ENCODE assay signal across 19 cellular contexts in genomic region chr14:77222546-77223225, GRCh38. TPM values are rescaled to one million over a fixed set of nuclear protein-coding genes. Genes with fewer than 3 reads are reported as not detected.
DNase-seq lines count a peak whose midpoint lies in the region; ATAC-seq and TF ChIP-seq lines count a peak whose summit lies in the region.
"Had no signal": no experiment of that assay in that cellular context is flagged by ENCODE, and none has a peak within 500 bp of the region (broad histone marks: within the 10 kb centered on the region; RNA-seq: fewer than 3 reads in every experiment).

No MANE protein-coding gene starts in this region.

- TF ChIP-seq CTCF in WTC11 (IDR thresholded peaks at IDR 0.05) (no peak), type B pancreatic cell (conservative IDR thresholded peaks at IDR 0.05) (no peak)

- no peaks in the 10 kb centered on the region for H3K36me3 Mint-ChIP-seq in WTC11
- H3K36me3 Mint-ChIP-seq in type B pancreatic cell: no peaks in the 10 kb centered on the region
- H3K36me3 Mint-ChIP-seq: CD8-positive, alpha-beta T cell had no signal

- ATAC-seq in WTC11 (peak; percentile 65), GM21825 (IDR thresholded peaks at IDR 0.05; ENCODE audit: unreplicated experiment) (no peak)
- ATAC-seq: CD8-positive, alpha-beta T cell; GM12878 had no signal

- H3K27ac Mint-ChIP-seq in WTC11 (peak overlapping the region; percentile 20), type B pancreatic cell (peak overlapping the region; percentile 29)
- H3K27ac Mint-ChIP-seq: CD8-positive, alpha-beta T cell had no signal

- H3K4me1 Mint-ChIP-seq in WTC11 (peaks cover 52% of the 10 kb centered on the region), type B pancreatic cell (ENCODE audit: unreplicated experiment) (peaks cover 4% of the 10 kb centered on the region)

- no peaks in the 10 kb centered on the region for H3K9me3 Mint-ChIP-seq in WTC11
- H3K9me3 Mint-ChIP-seq in type B pancreatic cell: no peaks in the 10 kb centered on the region
- H3K9me3 Mint-ChIP-seq: CD8-positive, alpha-beta T cell had no signal

- H3K27me3 Mint-ChIP-seq in WTC11 (ENCODE audit: low read depth) (no peaks in the 10 kb centered on the region), type B pancreatic cell (peaks cover 36% of the 10 kb centered on the region)

- POLR2A ChIA-PET in WTC11 (lab: Charles Lee): no interaction called here

- DNase-seq in NCI-H2107 treated with DMSO at 0.1 percent for 48 hours (lab: John Stamatoyannopoulos, UW; ENCODE audit: unreplicated experiment) (peak; percentile 32), NCI-H2107 (lab: John Stamatoyannopoulos, UW) (no peak), WTC11 (ENCODE audit: low spot score) (peak; percentile 31), iPS-NIHi11 (ENCODE audit: low spot score) (peak; percentile 56), type B pancreatic cell (ENCODE audit: extremely low spot score, unreplicated experiment) (no peak), germinal center (ENCODE audit: low spot score) (no peak), SHP77 (lab: John Stamatoyannopoulos, UW) (no peak)
- DNase-seq: CD8-positive, alpha-beta T cell; DND-41; GDM1; MV-4-11; NCI-H2081 treated with DMSO at 0.1 percent for 48 hours; NCI-H526 treated with DMSO at 0.1 percent for 48 hours; OCI-M1 had no signal

- peak overlapping the region; percentile 29 for H3K4me3 Mint-ChIP-seq in WTC11
- H3K4me3 Mint-ChIP-seq in type B pancreatic cell: no peak overlapping the region
- H3K4me3 Mint-ChIP-seq: CD8-positive, alpha-beta T cell had no signal

- CTCF ChIA-PET in WTC11 (lab: Charles Lee): interaction anchor here (0.9 to 5.0 kb wide), 4 partner anchors 9 to 94 kb away, joined by 3 to 27 read pairs (median 6); partner anchors contain the start of gene TMEM63C

TF ChIP-seq in WTC11, 78 proteins besides CTCF, POLR2A, EP300 and RAD21 (continues in another document):
- TF ChIP-seq ZNF425 (CRISPR knock-in tag; conservative IDR thresholded peaks at IDR 0.05): no peak
- TF ChIP-seq GRHL2 (CRISPR knock-in tag; IDR thresholded peaks at IDR 0.05; ENCODE audit: insufficient replicate concordance, severe bottlenecking): no peak
- TF ChIP-seq ZNF512 (CRISPR knock-in tag; IDR thresholded peaks at IDR 0.05; ENCODE audit: borderline replicate concordance): no peak
- no peak for TF ChIP-seq NFE2L1 (CRISPR knock-in tag; IDR thresholded peaks at IDR 0.05)
- TF ChIP-seq MXD4 (CRISPR knock-in tag; IDR thresholded peaks at IDR 0.05; ENCODE audit: borderline replicate concordance): no peak
- TF ChIP-seq AR (CRISPR knock-in tag; IDR thresholded peaks at IDR 0.05): no peak
- TF ChIP-seq ELF4 (CRISPR knock-in tag; IDR thresholded peaks at IDR 0.05; ENCODE audit: low read depth): no peak
- no peak for TF ChIP-seq ERG (CRISPR knock-in tag; IDR thresholded peaks at IDR 0.05)
- TF ChIP-seq IRF2 (CRISPR knock-in tag; IDR thresholded peaks at IDR 0.05; ENCODE audit: borderline replicate concordance, low read depth): no peak
- TF ChIP-seq NR3C1 (CRISPR knock-in tag; conservative IDR thresholded peaks at IDR 0.05; ENCODE audit: low read depth): no peak
- no peak for TF ChIP-seq ATF6 (CRISPR knock-in tag; IDR thresholded peaks at IDR 0.05)
- no peak for TF ChIP-seq NR1H2 (CRISPR knock-in tag; IDR thresholded peaks at IDR 0.05)
- no peak for TF ChIP-seq SMAD4 (CRISPR knock-in tag; IDR thresholded peaks at IDR 0.05)
- no peak for TF ChIP-seq IRF1 (CRISPR knock-in tag; IDR thresholded peaks at IDR 0.05)
- no peak for TF ChIP-seq GTF2I (CRISPR knock-in tag; conservative IDR thresholded peaks at IDR 0.05)
- no peak for TF ChIP-seq RELA (CRISPR knock-in tag; IDR thresholded peaks at IDR 0.05; ENCODE audit: borderline replicate concordance)

RNA-seq across cellular contexts. Expression of gene TMEM63C, which starts 41.1 kb away (rescaled TPM):
- total RNA-seq in WTC11 (2021): 3.6 to 8.8 TPM (median 6.0 TPM) in 3 replicates
- total RNA-seq in type B pancreatic cell (ENCODE audit: low replicate concordance): 4.6 and 5.5 TPM in 2 replicates
- total RNA-seq: RPMI7951 had no signal

RNA-seq across cellular contexts. Expression of gene NGB, which starts 48.3 kb away (rescaled TPM):
- total RNA-seq in WTC11 (2021): 0.14 to 0.46 TPM (median 0.33 TPM) in 3 replicates
- total RNA-seq in type B pancreatic cell (ENCODE audit: low replicate concordance): not detected in 2 replicates
- total RNA-seq: A172; CD8-positive, alpha-beta T cell; GM12878; H4; RPMI7951 had no signal

Comparison
In these comparisons a context has a peak if more than half of its experiments do, and no peak if none do; other contexts are left out.
1. DNase-seq: peak in NCI-H2107 treated with DMSO at 0.1 percent for 48 hours (single experiment), WTC11 (single experiment) and iPS-NIHi11 (single experiment); none in NCI-H2107 (single experiment), type B pancreatic cell (single experiment), germinal center (single experiment) and SHP77 (0 of 2).